10 cellular contexts compared by ENCODE assay signal in the genomic region with DNA sequence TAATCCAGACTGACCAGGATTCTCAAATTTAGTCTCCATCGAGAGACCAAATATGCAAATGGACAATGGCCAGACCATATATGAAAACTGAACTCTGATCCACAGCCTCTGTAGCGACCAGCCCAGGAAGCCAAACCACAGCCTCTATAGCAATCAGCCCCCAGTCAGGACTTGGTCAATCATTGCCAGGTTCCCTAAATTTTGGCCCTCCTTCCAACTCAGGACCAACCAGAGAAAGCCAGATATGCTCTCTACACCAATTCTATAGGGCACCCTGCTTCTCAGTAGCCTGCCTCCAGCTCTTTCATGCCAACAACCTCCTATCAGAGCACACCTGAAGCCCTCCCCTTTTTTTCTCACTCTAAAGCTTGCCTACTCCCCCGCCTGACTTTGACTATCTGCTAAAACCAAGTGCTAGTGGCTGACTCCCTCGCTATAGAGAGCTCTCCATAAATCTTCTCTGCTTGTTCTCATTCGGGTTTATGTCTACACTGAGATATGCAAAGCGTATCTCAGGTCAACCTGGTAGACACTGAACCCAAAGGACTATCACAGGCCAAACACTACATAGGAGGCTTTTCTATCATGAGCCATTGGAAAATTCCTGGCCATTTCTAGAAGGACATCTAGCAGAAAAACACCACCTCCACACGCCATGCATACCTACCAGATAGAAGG.
DNase-seq lines count a peak whose midpoint lies in the region; ATAC-seq, FAIRE-seq and TF ChIP-seq lines count a peak whose summit lies in the region.
"Had no signal": no experiment of that assay in that cellular context is flagged by ENCODE, and none has a peak within 500 bp of the region (broad histone marks: within the 10 kb centered on the region; RNA-seq: fewer than 3 reads in every experiment).

No MANE protein-coding gene starts in this region.

- FAIRE-seq in kidney (lab: Jason Lieb, UNC), result no peak

- ATAC-seq in GM18909 (IDR thresholded peaks at IDR 0.05; ENCODE audit: poor library complexity, unreplicated experiment), result peak; percentile 69
- peak; percentile 64 for ATAC-seq in HG02759 (IDR thresholded peaks at IDR 0.05; ENCODE audit: unreplicated experiment)
- peak; percentile 37 for ATAC-seq in naive thymus-derived CD4-positive, alpha-beta T cell
- ATAC-seq in omental fat pad (ENCODE audit: low FRiP score), result no peak
- ATAC-seq: HCT116 had no signal

- no peaks in the 10 kb centered on the region for H3K36me3 ChIP-seq in naive thymus-derived CD4-positive, alpha-beta T cell (ENCODE audit: control insufficient read depth in 2 of 3, insufficient read depth in 3 of 3, low read length in 3 of 3)
- no peaks in the 10 kb centered on the region for H3K36me3 ChIP-seq in kidney (ENCODE audit: control insufficient read depth in 1 of 2, insufficient read depth in 2 of 2, low read length in 2 of 2)
- H3K36me3 ChIP-seq: WERI-Rb-1 had no signal

- intact Hi-C loops in naive thymus-derived CD4-positive, alpha-beta T cell (cut with micrococcal nuclease), result loop anchor here (2.0 to 5.0 kb wide), 2 partner anchors 15 to 110 kb away; a partner anchor contains a TSS
- intact Hi-C loops in kidney (cut with DNase I), result no loop called here

- H3K9me3 Mint-ChIP-seq in naive thymus-derived CD4-positive, alpha-beta T cell, result peaks cover 0 to 2% (median 0%) of the 10 kb centered on the region in 11 donors

- TF ChIP-seq CTCF in kidney (IDR thresholded peaks at IDR 0.05; ENCODE audit: borderline replicate concordance, extremely low read depth, insufficient read depth) (no peak), omental fat pad (IDR thresholded peaks at IDR 0.05) (no peak)

- no peak overlapping the region for H3K4me3 ChIP-seq in naive thymus-derived CD4-positive, alpha-beta T cell (ENCODE audit: low read length)
- no peak overlapping the region for H3K4me3 ChIP-seq in kidney (ENCODE audit: low read length in 2 of 2)

- H3K36me3 Mint-ChIP-seq in naive thymus-derived CD4-positive, alpha-beta T cell, result peaks cover 0 to 16% (median 3%) of the 10 kb centered on the region in 5 donors

- peak overlapping the region in 7 of 9 donors; percentile 15 to 93 (median 36) for H3K27ac Mint-ChIP-seq in naive thymus-derived CD4-positive, alpha-beta T cell

- POLR2A ChIA-PET in naive thymus-derived CD4-positive, alpha-beta T cell (lab: Charles Lee), result interaction anchor here (0.5 to 1.0 kb wide), 2 partner anchors 20 to 175 kb away, joined by 3 to 4 read pairs; no protein-coding TSS in a partner anchor

- no peaks in the 10 kb centered on the region for H3K27me3 ChIP-seq in naive thymus-derived CD4-positive, alpha-beta T cell (ENCODE audit: control insufficient read depth in 2 of 2, insufficient read depth in 2 of 2, low read length in 2 of 2)

- H3K9ac ChIP-seq in kidney (ENCODE audit: low read length in 2 of 2), result no peak overlapping the region

- CTCF ChIA-PET in naive thymus-derived CD4-positive, alpha-beta T cell (lab: Charles Lee), result no interaction called here

- H3K4me3 Mint-ChIP-seq in naive thymus-derived CD4-positive, alpha-beta T cell, result peak overlapping the region in 4 of 10 donors; percentile 4 to 51 (median 8)

- H3K4me1 Mint-ChIP-seq in naive thymus-derived CD4-positive, alpha-beta T cell, result peaks cover 38 to 81% (median 75%) of the 10 kb centered on the region in 7 donors

- peak; percentile 23 for DNase-seq in NCI-H69 (lab: John Stamatoyannopoulos, UW)
- DNase-seq in naive thymus-derived CD4-positive, alpha-beta T cell, result peak in 1 of 9 donors; percentile 15
- no peak for DNase-seq in kidney
- no peak for DNase-seq in activated CD8-positive, alpha-beta memory T cell treated with anti-CD3 and anti-CD28 coated beads for 24 hours
- DNase-seq in NCI-H146 treated with DMSO at 0.1 percent for 48 hours (lab: John Stamatoyannopoulos, UW; ENCODE audit: unreplicated experiment), result no peak
- no peak for DNase-seq in omental fat pad (ENCODE audit: low spot score)
- DNase-seq: WERI-Rb-1 had no signal

- H3K27ac ChIP-seq in naive thymus-derived CD4-positive, alpha-beta T cell (ENCODE audit: low read depth, low read length), result no peak overlapping the region
- no peak overlapping the region for H3K27ac ChIP-seq in kidney (ENCODE audit: low read depth in 2 of 2, low read length in 2 of 2)
- H3K27ac ChIP-seq: WERI-Rb-1 had no signal

- H3K27me3 Mint-ChIP-seq in naive thymus-derived CD4-positive, alpha-beta T cell, result no peaks in the 10 kb centered on the region

- no peaks in the 10 kb centered on the region for H3K9me3 ChIP-seq in naive thymus-derived CD4-positive, alpha-beta T cell (ENCODE audit: control insufficient read depth in 2 of 3, low read length in 3 of 3)
- H3K9me3 ChIP-seq in kidney (ENCODE audit: control insufficient read depth in 1 of 2, low read length in 2 of 2), result no peaks in the 10 kb centered on the region

- H3K4me1 ChIP-seq in naive thymus-derived CD4-positive, alpha-beta T cell (ENCODE audit: control insufficient read depth in 2 of 2, insufficient read depth in 2 of 2, low read length in 2 of 2), result peaks cover 16 to 25% of the 10 kb centered on the region in 2 donors
- no peaks in the 10 kb centered on the region for H3K4me1 ChIP-seq in kidney (ENCODE audit: control insufficient read depth in 1 of 2, insufficient read depth in 1 of 2, low read depth in 1 of 2, low read length in 2 of 2)
